Comparison of ENCODE assay signal across 8 cellular contexts in the genomic region with DNA sequence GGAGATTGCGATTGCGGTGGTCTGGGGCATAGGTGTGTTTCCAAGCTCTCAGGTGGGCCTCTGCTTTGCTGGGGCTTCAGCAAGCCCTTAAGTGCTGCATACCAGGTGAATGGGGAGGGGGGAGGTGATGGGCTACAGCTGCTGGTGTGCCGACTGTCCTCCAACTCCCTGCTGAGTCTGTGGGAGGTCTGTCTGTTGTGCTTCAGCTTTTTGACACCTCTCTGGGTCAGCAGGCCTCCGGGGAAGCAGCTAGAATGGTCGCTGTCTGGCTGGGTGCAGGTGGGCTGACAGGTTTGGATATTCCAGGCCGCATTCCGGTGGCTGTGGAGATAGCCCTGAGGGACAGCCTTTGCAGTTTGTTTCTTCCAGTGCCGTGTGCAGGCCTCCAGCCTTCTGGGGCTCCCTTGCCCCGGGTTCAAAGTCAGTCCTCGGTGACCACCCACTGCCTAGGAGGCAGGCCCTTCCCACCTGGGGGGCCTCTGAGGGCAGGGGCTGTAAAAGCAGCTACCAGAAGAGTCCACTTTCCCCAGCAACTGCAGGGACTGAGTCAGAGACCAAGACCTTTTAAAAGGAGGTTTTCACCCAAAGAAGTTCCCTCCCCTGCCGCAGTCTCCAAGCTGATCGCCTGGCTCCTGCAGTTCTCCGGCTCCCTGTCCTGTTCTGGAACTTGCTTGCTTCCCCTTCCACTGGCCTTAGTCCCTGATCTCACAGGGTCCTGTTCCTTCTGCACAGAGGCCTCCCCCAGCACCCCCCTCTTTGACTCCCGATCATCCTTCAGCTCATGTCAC. TPM values are rescaled to one million over a fixed set of nuclear protein-coding genes. Genes with fewer than 3 reads are reported as not detected.
DNase-seq lines count a peak whose midpoint lies in the region; ATAC-seq and TF ChIP-seq lines count a peak whose summit lies in the region.

No MANE protein-coding gene starts in this region.

- no peak for ATAC-seq in naive thymus-derived CD8-positive, alpha-beta T cell

- TF ChIP-seq CTCF in spleen (IDR thresholded peaks at IDR 0.05 in 8 of 11, conservative IDR thresholded peaks at IDR 0.05 in 3 of 11), result no peak

- peak overlapping the region in 9 of 10 donors; percentile 34 to 90 (median 83) for H3K4me3 Mint-ChIP-seq in naive thymus-derived CD8-positive, alpha-beta T cell

- H3K36me3 ChIP-seq in spleen, result peaks cover 0 to 51% (median 39%) of the 10 kb centered on the region in 6 donors

- H3K27me3 ChIP-seq in spleen (replicated peaks in 1 of 7), result no peaks in the 10 kb centered on the region

- POLR2A ChIA-PET in naive thymus-derived CD8-positive, alpha-beta T cell (lab: Charles Lee), result interaction anchor here (0.6 kb wide), 1 partner anchor 72 kb away, joined by 3 read pairs; no protein-coding TSS in a partner anchor

- H3K9me3 ChIP-seq in spleen, result no peaks in the 10 kb centered on the region

- 70 to 90% (median 80%) methylated on average over 4 to 14 of the region's 14 CpGs for WGBS in spleen, 5 donors

- H3K27ac Mint-ChIP-seq in naive thymus-derived CD8-positive, alpha-beta T cell, result peak overlapping the region; percentile 35 to 94 (median 86)

- H3K4me1 Mint-ChIP-seq in naive thymus-derived CD8-positive, alpha-beta T cell, result peaks cover 23 to 74% (median 59%) of the 10 kb centered on the region in 4 donors

- H3K36me3 Mint-ChIP-seq in naive thymus-derived CD8-positive, alpha-beta T cell, result peaks cover 0 to 46% (median 7%) of the 10 kb centered on the region in 3 donors

- peak; percentile 32 for DNase-seq in EH (ENCODE audit: low read depth)
- peak; percentile 51 for DNase-seq in OCI-M1 (lab: John Stamatoyannopoulos, UW)
- DNase-seq in caudate nucleus (lab: John Stamatoyannopoulos, UW), result peak in 4 of 61 donors; percentile 32 to 57 (median 46)
- DNase-seq in naive thymus-derived CD8-positive, alpha-beta T cell, result peak in 2 of 10 donors; percentile 9 to 10
- DNase-seq in dermis blood vessel endothelial cell, result no peak
- no peak for DNase-seq in foreskin melanocyte
- DNase-seq in hippocampal formation (lab: John Stamatoyannopoulos, UW), result no peak
- no peak for DNase-seq in spleen

- no peaks in the 10 kb centered on the region for H3K27me3 Mint-ChIP-seq in naive thymus-derived CD8-positive, alpha-beta T cell

- no peak for TF ChIP-seq POLR2A in spleen (IDR thresholded peaks at IDR 0.05)

- H3K27ac ChIP-seq in caudate nucleus (ENCODE audit: low read depth, low read length) (peak overlapping the region; percentile 94), spleen (peak overlapping the region in 3 of 8 donors; percentile 81 to 86 (median 82))

- peak overlapping the region in 4 of 8 donors; percentile 54 to 75 (median 59) for H3K4me3 ChIP-seq in spleen

- no peaks in the 10 kb centered on the region for H3K9me3 Mint-ChIP-seq in naive thymus-derived CD8-positive, alpha-beta T cell

- intact Hi-C loops in spleen (cut with DNase I; ENCODE audit: low total_unique reads), result loop anchor here (5.0 to 10.0 kb wide), 3 partner anchors 86 to 243 kb away; partner anchors contain the start of genes BTBD17 and GPR142

- peaks cover 34 to 97% (median 82%) of the 10 kb centered on the region in 6 donors for H3K4me1 ChIP-seq in spleen

RNA-seq across cellular contexts. Expression of gene TTYH2, which starts 2.0 kb away (rescaled TPM):
- total RNA-seq in naive thymus-derived CD8-positive, alpha-beta T cell, result 1 to 10 TPM; 7.5 to 9.6 TPM
- polyA plus RNA-seq in naive thymus-derived CD8-positive, alpha-beta T cell, result 1 to 10 TPM in 2 of 3 donors, under 1 TPM in 1; 0.57 to 2.2 (median 1.8) TPM
- total RNA-seq in dermis blood vessel endothelial cell (0.70 and 2.2 TPM in 2 replicates), spleen (10 to 100 TPM; 15.0 to 22.7 (median 21.0) TPM)
- 1 to 10 TPM; 2.7 to 5.5 (median 4.0) TPM for polyA plus RNA-seq in spleen

RNA-seq across cellular contexts. Expression of gene RPL38, which starts 7.9 kb away (rescaled TPM):
- total RNA-seq in naive thymus-derived CD8-positive, alpha-beta T cell, result 1,000 to 10,000 TPM; 2,061 to 2,154 TPM
- polyA plus RNA-seq in naive thymus-derived CD8-positive, alpha-beta T cell, result 1,000 to 10,000 TPM; 2,282 to 2,688 (median 2,624) TPM
- 625 and 929 TPM in 2 replicates for total RNA-seq in dermis blood vessel endothelial cell
- 1,000 to 10,000 TPM in 1 of 7 donors, 100 to 1,000 TPM in 6; 311 to 1,013 (median 730) TPM for total RNA-seq in spleen
- polyA plus RNA-seq in spleen, result 1,000 to 10,000 TPM; 2,252 to 3,463 (median 3,460) TPM

Comparison
In these comparisons a context has a peak if more than half of its experiments do, and no peak if none do; other contexts are left out.
1. DNase-seq: peak in EH (single experiment) and OCI-M1 (single experiment); none in dermis blood vessel endothelial cell (single experiment), foreskin melanocyte (single experiment), hippocampal formation (0 of 2) and spleen (single experiment).